20 cellular contexts compared by ENCODE assay signal in genomic region chr11:27976262-27976661, GRCh38.
"Had no signal": no experiment of that assay in that cellular context is flagged by ENCODE, and none has a peak within 500 bp of the region (broad histone marks: within the 10 kb centered on the region; RNA-seq: fewer than 3 reads in every experiment).

No MANE protein-coding gene starts in this region.

- H3K4me1 ChIP-seq: left lung, transverse colon, vagina had no signal

- H3K27me3 Mint-ChIP-seq: activated naive CD4-positive, alpha-beta T cell treated with anti-CD3 and anti-CD28 coated beads, Interleukin-2, amount 10 ng/mL, durations not matched to agents 7 days and 5 days; T-cell had no signal

- H3K4me1 Mint-ChIP-seq: activated naive CD4-positive, alpha-beta T cell treated with anti-CD3 and anti-CD28 coated beads, Interleukin-2, amount 10 ng/mL, durations not matched to agents 7 days and 5 days; natural killer cell; T-cell had no signal

- DNase-seq: activated naive CD4-positive, alpha-beta T cell treated with anti-CD3 and anti-CD28 coated beads, Interleukin-2, amount 10 ng/mL, durations not matched to agents 7 days and 5 days; activated T-cell treated with anti-CD3 and anti-CD28 coated beads for 4 hours; caudate nucleus; erythroblast; foreskin melanocyte; left lung; natural killer cell; posterior cingulate gyrus; small intestine; stimulated activated CD4-positive, alpha-beta T cell treated with anti-CD3 and anti-CD28 coated beads, Interleukin-4, amount 100 ng/mL, for 24 hours; stimulated activated naive CD4-positive, alpha-beta T cell; substantia nigra; T-cell; T-helper 9 cell; transverse colon had no signal

- ATAC-seq: activated CD4-positive, CD25-positive, alpha-beta regulatory T cell treated with anti-CD3 and anti-CD28 coated beads, Interleukin-2, amount 50 U/mL, for 24 hours; left lung; natural killer cell; T-cell had no signal

- FAIRE-seq: colon, islet of Langerhans, small intestine had no signal

- H3K4me3 Mint-ChIP-seq: activated naive CD4-positive, alpha-beta T cell treated with anti-CD3 and anti-CD28 coated beads, Interleukin-2, amount 10 ng/mL, durations not matched to agents 7 days and 5 days; natural killer cell; T-cell had no signal

- H3K27ac Mint-ChIP-seq: activated naive CD4-positive, alpha-beta T cell treated with anti-CD3 and anti-CD28 coated beads, Interleukin-2, amount 10 ng/mL, durations not matched to agents 7 days and 5 days; natural killer cell; T-cell had no signal

- H3K4me3 ChIP-seq: left lung, transverse colon, vagina had no signal

- H3K9me3 Mint-ChIP-seq: activated naive CD4-positive, alpha-beta T cell treated with anti-CD3 and anti-CD28 coated beads, Interleukin-2, amount 10 ng/mL, durations not matched to agents 7 days and 5 days; T-cell had no signal

- H3K27ac ChIP-seq: left lung, neutrophil, transverse colon, vagina had no signal

- H3K27me3 ChIP-seq: left lung, neutrophil, transverse colon, vagina had no signal

- H3K36me3 ChIP-seq: left lung, neutrophil, transverse colon, vagina had no signal

- H3K9me3 ChIP-seq: left lung, neutrophil, transverse colon, vagina had no signal

- H3K36me3 Mint-ChIP-seq: activated naive CD4-positive, alpha-beta T cell treated with anti-CD3 and anti-CD28 coated beads, Interleukin-2, amount 10 ng/mL, durations not matched to agents 7 days and 5 days; natural killer cell; T-cell had no signal
